Comparison of ENCODE assay signal across 1 cellular context in the genomic region with DNA sequence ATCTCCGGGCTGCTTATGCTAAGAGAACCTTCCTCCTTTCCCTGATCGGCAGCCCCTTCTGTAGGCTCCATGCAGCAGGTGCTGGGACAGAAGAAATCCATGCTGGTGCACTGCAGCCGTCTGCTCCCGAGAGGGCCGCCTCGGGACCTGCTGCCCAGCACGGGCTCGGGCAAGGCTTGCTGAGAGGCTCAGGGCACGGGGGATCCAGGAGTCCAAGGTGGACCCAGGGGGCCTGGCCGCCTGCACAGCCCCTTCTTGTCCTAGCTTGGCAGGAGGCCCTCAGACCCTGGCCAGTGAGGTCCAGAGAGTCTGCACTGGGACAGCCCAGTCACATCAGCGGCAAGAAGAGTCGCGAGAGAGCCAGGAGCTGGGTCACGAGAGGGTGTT.
TF ChIP-seq lines count a peak whose summit lies in the region.

No MANE protein-coding gene starts in this region.

TF ChIP-seq in GM12891, 5 proteins besides CTCF, POLR2A, EP300 and RAD21:
- TF ChIP-seq POLR2AphosphoS5 (IDR thresholded peaks at IDR 0.05; ENCODE audit: low read depth, low read length), result no peak
- TF ChIP-seq SPI1 (IDR thresholded peaks at IDR 0.05; ENCODE audit: low read depth, low read length), result no peak
- no peak for TF ChIP-seq PAX5 (IDR thresholded peaks at IDR 0.05; ENCODE audit: insufficient read depth, low read length, severe bottlenecking)
- TF ChIP-seq POU2F2 (IDR thresholded peaks at IDR 0.05; ENCODE audit: low read depth, low read length), result no peak
- no peak for TF ChIP-seq TAF1 (IDR thresholded peaks at IDR 0.05; ENCODE audit: low read depth, low read length)
TF ChIP-seq in GM12891: peak in this region for 0.
